In the genomic region with DNA sequence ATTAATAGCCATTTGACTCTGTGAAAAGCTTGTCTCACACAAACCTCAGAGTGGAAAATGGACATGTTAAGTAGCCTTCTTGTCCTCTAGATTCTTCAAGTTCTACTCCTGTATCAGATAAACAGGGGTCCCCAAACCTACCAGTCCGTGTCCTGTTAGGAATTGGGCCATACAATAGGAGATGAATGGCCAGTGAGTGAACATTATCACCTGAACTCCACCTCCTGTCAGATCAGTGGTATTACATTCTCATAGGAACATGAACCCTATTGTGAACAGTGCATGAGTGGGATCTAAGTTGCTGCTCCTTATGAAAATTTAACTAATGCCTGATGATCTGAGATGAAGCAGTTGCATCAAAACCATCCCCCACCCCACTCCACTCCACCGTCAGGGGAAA, we compare ENCODE assay signal across 9 cellular contexts.
DNase-seq lines count a peak whose midpoint lies in the region; ATAC-seq, FAIRE-seq and TF ChIP-seq lines count a peak whose summit lies in the region.
"Had no signal": no experiment of that assay in that cellular context is flagged by ENCODE, and none has a peak within 500 bp of the region (broad histone marks: within the 10 kb centered on the region; RNA-seq: fewer than 3 reads in every experiment).

No MANE protein-coding gene starts in this region.

- TF ChIP-seq CTCF in D721Med (IDR thresholded peaks at IDR 0.05; ENCODE audit: insufficient read depth, missing control alignments) (peak; percentile 44), foreskin fibroblast (IDR thresholded peaks at IDR 0.05; ENCODE audit: low read depth, low read length) (peak; percentile 35)

- H3K4me3 ChIP-seq in foreskin fibroblast (ENCODE audit: low read depth in 1 of 2, low read length in 2 of 2), result no peak overlapping the region

- FAIRE-seq in D721Med (lab: Jason Lieb, UNC), result peak; percentile 16
- FAIRE-seq: endometrium had no signal

- ATAC-seq in GM21717 (IDR thresholded peaks at IDR 0.05; ENCODE audit: unreplicated experiment) (peak; percentile 56), HG03520 (IDR thresholded peaks at IDR 0.05; ENCODE audit: unreplicated experiment) (no peak)

- DNase-seq in D721Med (ENCODE audit: insufficient read length, low spot score), result no peak
- DNase-seq in NCI-H82 (lab: John Stamatoyannopoulos, UW), result peak; percentile 61
- peak in 1 of 2 donors; percentile 17 for DNase-seq in foreskin fibroblast
- DNase-seq in NCI-H774 (lab: John Stamatoyannopoulos, UW), result no peak
- DNase-seq in middle frontal gyrus (ENCODE audit: extremely low spot score, low spot score), result no peak
- DNase-seq in stimulated activated CD4-positive, alpha-beta T cell treated with anti-CD3 and anti-CD28 coated beads, Interleukin-4, amount 100 ng/mL, for 4 hours, result no peak
